8 cellular contexts compared by ENCODE assay signal in the genomic region with DNA sequence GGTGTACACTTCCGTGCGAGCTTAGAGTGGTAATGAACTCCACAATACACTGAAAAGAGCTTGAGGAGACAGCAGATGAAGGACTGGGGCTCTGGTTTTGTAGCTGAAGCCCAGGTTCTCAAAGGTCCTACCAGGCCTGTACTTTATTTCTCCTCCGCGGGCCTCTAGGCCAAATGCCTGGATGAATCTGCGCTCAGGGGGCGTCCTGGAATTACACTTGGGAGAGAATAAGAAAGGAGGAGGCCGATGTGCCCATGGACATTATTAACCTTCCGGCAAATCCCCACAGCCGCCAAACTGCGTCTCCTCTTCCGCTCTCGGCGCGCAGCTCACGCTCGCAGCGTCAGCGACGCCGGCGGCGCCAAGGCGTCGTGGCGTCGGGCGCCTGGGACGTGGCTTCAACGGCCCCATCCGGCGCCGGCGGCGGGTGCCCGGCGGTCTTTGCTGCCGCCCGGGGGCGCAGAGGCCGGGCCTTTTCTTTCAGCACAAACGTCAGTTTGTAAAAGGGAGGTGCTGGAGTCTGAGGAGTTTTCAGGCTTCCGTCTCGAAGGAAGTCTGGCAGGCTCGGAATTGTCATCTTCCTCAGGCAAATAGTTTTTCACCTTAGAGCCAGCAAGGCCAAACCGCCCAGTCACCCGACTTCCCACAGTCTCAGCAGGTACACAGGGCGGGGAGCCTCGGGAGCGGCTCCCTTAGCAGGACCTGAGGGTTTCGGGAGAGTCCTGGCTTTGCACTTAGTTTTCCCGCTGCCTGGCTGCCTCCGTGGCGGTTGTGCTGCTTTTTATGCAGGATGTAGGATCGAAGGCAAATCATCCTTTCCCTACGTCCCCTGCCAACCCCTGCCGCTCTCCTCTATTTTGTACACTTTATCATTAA. TPM values are rescaled to one million over a fixed set of nuclear protein-coding genes. Genes with fewer than 3 reads are reported as not detected.
A peak's percentile ranks its signal among the peaks of the same experiment; 100 is the strongest.
DNase-seq lines count a peak whose midpoint lies in the region; ATAC-seq and TF ChIP-seq lines count a peak whose summit lies in the region.

TSS of gene CCDC7 (plus strand) at position 401 of the 876 bp plus-strand sequence. CDS start 5,503 bp downstream, outside the sequence.

- no peaks in the 10 kb centered on the region for H3K27me3 ChIP-seq in right lobe of liver

- intact Hi-C loops in right lobe of liver (cut with DNase I) = no loop called here

- H3K36me3 ChIP-seq in right lobe of liver = no peaks in the 10 kb centered on the region

- H3K9me3 ChIP-seq in right lobe of liver = no peaks in the 10 kb centered on the region

- ATAC-seq in GM19328 (IDR thresholded peaks at IDR 0.05; ENCODE audit: unreplicated experiment) (peak; percentile 98), HG03520 (IDR thresholded peaks at IDR 0.05; ENCODE audit: unreplicated experiment) (peak; percentile 98), right lobe of liver (peak; percentile 96 to 98 (median 98))

- under 1% methylated on average over 31 of the region's 56 CpGs for WGBS in right lobe of liver (ENCODE audit: insufficient coverage, low coverage, low lambda C conversion rate, missing lambda C conversion rate)

- DNase-seq in NCI-H748 (lab: John Stamatoyannopoulos, UW; ENCODE audit: unreplicated experiment) (peak; percentile 89), dermis microvascular lymphatic vessel endothelial cell (ENCODE audit: low read depth in 2 of 2) (peak; percentile 35 to 91), right lobe of liver (peak; percentile 83 to 86 (median 86))
- peak; percentile 66 to 79 for DNase-seq in activated CD4-positive, alpha-beta T cell treated with anti-CD3 and anti-CD28 coated beads, Interleukin-2, amount 50 U/mL, for 24 hours (ENCODE audit: low read depth in 1 of 2, low spot score in 1 of 2)
- DNase-seq in stimulated activated CD4-positive, alpha-beta T cell treated with anti-CD3 and anti-CD28 coated beads, Interleukin-4, amount 100 ng/mL, for 4 hours = peak; percentile 78 to 79

- H3K4me3 ChIP-seq in right lobe of liver = peak within 1 kb of the TSS; percentile 36 to 77 (median 61)

- TF ChIP-seq CTCF in C4-2B (conservative IDR thresholded peaks at IDR 0.05) (peak; percentile 78), right lobe of liver (IDR thresholded peaks at IDR 0.05) (peak; percentile 30 to 59 (median 50))

- peak within 1 kb of the TSS; percentile 95 for H3K27ac ChIP-seq in C4-2B
- H3K27ac ChIP-seq in right lobe of liver = peak within 1 kb of the TSS; percentile 75 to 92 (median 84)

- no peaks in the 10 kb centered on the region for H3K4me1 ChIP-seq in right lobe of liver

- TF ChIP-seq POLR2A in right lobe of liver (IDR thresholded peaks at IDR 0.05) = peak; percentile 75

RNA-seq across cellular contexts. Expression of gene CCDC7, which starts in this region (rescaled TPM):
- total RNA-seq in dermis microvascular lymphatic vessel endothelial cell = 4.2 and 5.6 TPM in 2 replicates
- 10 to 100 TPM in 1 of 6 experiments, 1 to 10 TPM in 5; 4.1 to 12.4 (median 6.0) TPM for total RNA-seq in right lobe of liver

Comparison
In these comparisons a context has a peak if more than half of its experiments do, and no peak if none do; other contexts are left out.
1. Peak in every context shown above with its lines: DNase-seq, ATAC-seq, H3K4me3 ChIP-seq and H3K27ac ChIP-seq.